ENCODE assay signal across 24 cellular contexts in genomic region chr15:60966746-60967145, GRCh38.
"Had no signal": no experiment of that assay in that cellular context is flagged by ENCODE, and none has a peak within 500 bp of the region (broad histone marks: within the 10 kb centered on the region; RNA-seq: fewer than 3 reads in every experiment).

No MANE protein-coding gene starts in this region.

- H3K4me2 ChIP-seq: KMS-11, PC-9 had no signal

- H3K27ac ChIP-seq: breast epithelium, KMS-11, PC-9, SK-N-MC, VCaP had no signal

- H2AFZ ChIP-seq: PC-9 had no signal

- H3K27ac Mint-ChIP-seq: activated CD8-positive, alpha-beta T cell treated with anti-CD3 and anti-CD28 coated beads for 36 hours; activated naive CD4-positive, alpha-beta T cell treated with anti-CD3 and anti-CD28 coated beads, Interleukin-2, amount 10 ng/mL, durations not matched to agents 7 days and 5 days; activated naive CD8-positive, alpha-beta T cell treated with anti-CD3 and anti-CD28 coated beads for 36 hours; activated T-cell treated with anti-CD3 and anti-CD28 coated beads, Interleukin-2, amount 50 U/mL, for 72 hours; activated T-helper 2 cell treated with anti-CD3 and anti-CD28 coated beads, Interferon-gamma antibody, Interleukin-2, Interleukin-4, amounts not matched to agents 10 μg/mL and 5 μg/mL and 100 μg/mL, durations not matched to agents 14 hours and 24 hours and 36 hours; T-cell had no signal

- H3K27me3 ChIP-seq: breast epithelium had no signal

- H3K9ac ChIP-seq: KMS-11 had no signal

- H3K36me3 Mint-ChIP-seq: activated naive CD4-positive, alpha-beta T cell treated with anti-CD3 and anti-CD28 coated beads, Interleukin-2, amount 10 ng/mL, durations not matched to agents 7 days and 5 days; activated naive CD8-positive, alpha-beta T cell treated with anti-CD3 and anti-CD28 coated beads for 36 hours; T-cell had no signal

- H3K4me1 Mint-ChIP-seq: activated naive CD4-positive, alpha-beta T cell treated with anti-CD3 and anti-CD28 coated beads, Interleukin-2, amount 10 ng/mL, durations not matched to agents 7 days and 5 days; activated naive CD8-positive, alpha-beta T cell treated with anti-CD3 and anti-CD28 coated beads for 36 hours; T-cell had no signal

- H3K36me3 ChIP-seq: breast epithelium had no signal

- H3K4me3 Mint-ChIP-seq: activated CD8-positive, alpha-beta T cell treated with anti-CD3 and anti-CD28 coated beads for 36 hours; activated naive CD4-positive, alpha-beta T cell treated with anti-CD3 and anti-CD28 coated beads, Interleukin-2, amount 10 ng/mL, durations not matched to agents 7 days and 5 days; activated naive CD8-positive, alpha-beta T cell treated with anti-CD3 and anti-CD28 coated beads for 36 hours; activated T-cell treated with anti-CD3 and anti-CD28 coated beads, Interleukin-2, amount 50 U/mL, for 72 hours; T-cell had no signal

- H3K4me3 ChIP-seq: breast epithelium, PC-9, SK-N-MC had no signal

- DNase-seq: activated CD4-positive, CD25-positive, alpha-beta regulatory T cell; activated CD8-positive, alpha-beta memory T cell treated with anti-CD3 and anti-CD28 coated beads, Interleukin-2, amount 50 U/mL, for 4 hours; activated CD8-positive, alpha-beta T cell treated with anti-CD3 and anti-CD28 coated beads for 36 hours; activated gamma-delta T cell treated with Interleukin-2 at 50 U/mL for 16 hours; activated naive CD4-positive, alpha-beta T cell treated with anti-CD3 and anti-CD28 coated beads, Interleukin-2, amount 10 ng/mL, durations not matched to agents 7 days and 5 days; activated naive CD8-positive, alpha-beta T cell treated with anti-CD3 and anti-CD28 coated beads for 36 hours; activated T-cell treated with anti-CD3 and anti-CD28 coated beads, Interleukin-2, amount 50 U/mL, for 72 hours; caudate nucleus; NCI-H1092; NCI-H1417; NCI-H1694; NCI-H2029 treated with DMSO at 0.1 percent for 48 hours; NCI-H446; NCI-H524; PC-9; SIG-M5; T-cell; T-helper 2 cell; T1000 had no signal

- H3K9me3 Mint-ChIP-seq: activated CD8-positive, alpha-beta T cell treated with anti-CD3 and anti-CD28 coated beads for 36 hours; activated naive CD4-positive, alpha-beta T cell treated with anti-CD3 and anti-CD28 coated beads, Interleukin-2, amount 10 ng/mL, durations not matched to agents 7 days and 5 days; activated naive CD8-positive, alpha-beta T cell treated with anti-CD3 and anti-CD28 coated beads for 36 hours; activated T-helper 2 cell treated with anti-CD3 and anti-CD28 coated beads, Interferon-gamma antibody, Interleukin-2, Interleukin-4, amounts not matched to agents 10 μg/mL and 5 μg/mL and 100 μg/mL, durations not matched to agents 14 hours and 24 hours and 36 hours; T-cell had no signal

- H3K9me3 ChIP-seq: breast epithelium had no signal

- ATAC-seq: activated CD8-positive, alpha-beta T cell treated with anti-CD3 and anti-CD28 coated beads for 36 hours; activated T-cell treated with anti-CD3 and anti-CD28 coated beads, Interleukin-2, amount 50 U/mL, for 72 hours; T-cell had no signal
